In the genomic region with DNA sequence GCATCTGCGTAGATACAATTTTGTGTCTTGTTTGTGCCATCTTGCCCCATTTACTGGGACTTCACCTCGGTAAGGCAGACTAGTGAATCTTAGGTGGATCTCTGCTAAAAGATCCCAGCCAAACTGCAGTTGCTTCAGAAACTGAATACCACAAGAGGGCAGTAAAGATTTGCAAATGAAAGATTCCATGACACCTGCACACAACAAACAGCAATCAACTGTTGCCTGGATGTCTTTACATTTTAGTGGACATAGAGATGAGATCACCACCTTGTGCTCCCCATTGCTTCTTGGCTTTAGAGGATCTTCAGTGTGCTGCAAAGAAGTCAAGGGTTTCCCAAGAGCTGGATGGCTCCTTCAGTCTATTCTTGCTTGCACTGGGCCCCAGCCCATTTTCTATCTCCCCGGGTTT, we compare ENCODE assay signal across 8 cellular contexts.
A peak's percentile ranks its signal among the peaks of the same experiment; 100 is the strongest.
DNase-seq lines count a peak whose midpoint lies in the region; ATAC-seq and TF ChIP-seq lines count a peak whose summit lies in the region.

No MANE protein-coding gene starts in this region.

- no peaks in the 10 kb centered on the region for H3K27me3 ChIP-seq in DND-41 (ENCODE audit: insufficient read depth, low read length, poor library complexity)

- peak; percentile 52; the same call in 2 of the 3 replicates for ATAC-seq in DND-41 (ENCODE audit: insufficient read depth, low read depth)
- peak; percentile 33 for ATAC-seq in HG02973 (IDR thresholded peaks at IDR 0.05; ENCODE audit: unreplicated experiment)
- peak; percentile 17 for ATAC-seq in activated T-helper 17 cell treated with anti-CD3 and anti-CD28 coated beads, Interleukin-2, amount 50 U/mL, for 72 hours (replicated peaks)
- peak; percentile 35 to 56 for ATAC-seq in left cardiac atrium
- no peak for ATAC-seq in GM18867 (IDR thresholded peaks at IDR 0.05; ENCODE audit: unreplicated experiment)
- no peak for ATAC-seq in HG02759 (IDR thresholded peaks at IDR 0.05; ENCODE audit: unreplicated experiment)

- H3K9me3 ChIP-seq in DND-41 (ENCODE audit: insufficient read depth, low read length, severe bottlenecking) = no peaks in the 10 kb centered on the region

- no peak overlapping the region for H3K4me2 ChIP-seq in DND-41 (ENCODE audit: insufficient read depth, low read length)

- no peak overlapping the region for H3K4me3 ChIP-seq in DND-41 (ENCODE audit: low read depth in 1 of 2, low read length in 2 of 2)

- 0 out of 2 replicates have a peak, but pooled peaks cover 3% of the 10 kb centered on the region for H3K36me3 ChIP-seq in DND-41 (ENCODE audit: insufficient read depth, low read length)

- peaks cover 6% of the 10 kb centered on the region for H3K4me1 Mint-ChIP-seq in activated T-helper 17 cell treated with anti-CD3 and anti-CD28 coated beads, Interleukin-2, amount 50 U/mL, for 72 hours

- intact Hi-C loops in left cardiac atrium (cut with DNase I) = loop anchor here (1.0 to 10.0 kb wide), 4 partner anchors 59 to 579 kb away; no protein-coding TSS in a partner anchor

- H3K4me1 ChIP-seq in DND-41 (ENCODE audit: insufficient read depth, low read length) = peaks cover 31% of the 10 kb centered on the region

- DNase-seq in DND-41 (peak; percentile 33), NCI-H345 (lab: John Stamatoyannopoulos, UW) (peak; percentile 82), left cardiac atrium (no peak), renal cortical epithelial cell (ENCODE audit: low read depth) (peak; percentile 71)

- H3K9ac ChIP-seq in DND-41 (ENCODE audit: low read depth, low read length) = no peak overlapping the region

- no peak overlapping the region for H2AFZ ChIP-seq in DND-41 (ENCODE audit: low read depth, low read length)

- no peak overlapping the region for H3K27ac ChIP-seq in DND-41 (ENCODE audit: low read length)

- H3K27ac Mint-ChIP-seq in activated T-helper 17 cell treated with anti-CD3 and anti-CD28 coated beads, Interleukin-2, amount 50 U/mL, for 72 hours = no peak overlapping the region

- no peaks in the 10 kb centered on the region for H3K79me2 ChIP-seq in DND-41 (ENCODE audit: insufficient read depth, low read length)

- peak; percentile 88 for TF ChIP-seq CTCF in DND-41 (IDR thresholded peaks at IDR 0.05; ENCODE audit: borderline replicate concordance, extremely low read depth, low read length, poor library complexity, severe bottlenecking)

- H3K9me3 Mint-ChIP-seq in activated T-helper 17 cell treated with anti-CD3 and anti-CD28 coated beads, Interleukin-2, amount 50 U/mL, for 72 hours = no peaks in the 10 kb centered on the region

- H3K27me3 Mint-ChIP-seq in activated T-helper 17 cell treated with anti-CD3 and anti-CD28 coated beads, Interleukin-2, amount 50 U/mL, for 72 hours = no peaks in the 10 kb centered on the region

- no peak overlapping the region for H3K4me3 Mint-ChIP-seq in activated T-helper 17 cell treated with anti-CD3 and anti-CD28 coated beads, Interleukin-2, amount 50 U/mL, for 72 hours

- peaks cover 41% of the 10 kb centered on the region for H3K36me3 Mint-ChIP-seq in activated T-helper 17 cell treated with anti-CD3 and anti-CD28 coated beads, Interleukin-2, amount 50 U/mL, for 72 hours (ENCODE audit: low read depth)

- H4K20me1 ChIP-seq in DND-41 (ENCODE audit: insufficient read depth, low read length) = no peaks in the 10 kb centered on the region

Comparison
In these comparisons a context has a peak if more than half of its experiments do, and no peak if none do; other contexts are left out.
1. ATAC-seq: peak in DND-41 (single experiment), HG02973 (single experiment), activated T-helper 17 cell treated with anti-CD3 and anti-CD28 coated beads, Interleukin-2, amount 50 U/mL, for 72 hours (single experiment) and left cardiac atrium (2 of 2); none in GM18867 (single experiment) and HG02759 (single experiment).